Comparison of ENCODE assay signal across 28 cellular contexts in genomic region chr17:66152756-66153155, GRCh38. TPM values are rescaled to one million over a fixed set of nuclear protein-coding genes. Genes with fewer than 3 reads are reported as not detected.
DNase-seq lines count a peak whose midpoint lies in the region; ATAC-seq and TF ChIP-seq lines count a peak whose summit lies in the region.
"Had no signal": no experiment of that assay in that cellular context is flagged by ENCODE, and none has a peak within 500 bp of the region (broad histone marks: within the 10 kb centered on the region; RNA-seq: fewer than 3 reads in every experiment).

No MANE protein-coding gene starts in this region.

- ATAC-seq in HG02852 (IDR thresholded peaks at IDR 0.05; ENCODE audit: unreplicated experiment) = no peak
- no peak for ATAC-seq in Right ventricle myocardium inferior
- ATAC-seq in HG02571 (IDR thresholded peaks at IDR 0.05; ENCODE audit: unreplicated experiment) = no peak
- ATAC-seq: activated T-helper 17 cell treated with anti-CD3 and anti-CD28 coated beads, Interleukin-2, amount 50 U/mL, for 72 hours; GM23338; heart right ventricle; natural killer cell treated with Interleukin-12 subunit alpha and Interleukin-12 subunit beta and Interleukin-15 and Interleukin-18, amount 100 ng/mL, for 72 hours; stimulated activated naive B cell treated with anti-CD40 and anti-IgM and Interleukin-4, amounts not matched to agents 10 μg/mL and 1 μg/mL and 100 μg/mL, for 72 hours had no signal

- TF ChIP-seq CTCF in fibroblast of pulmonary artery (IDR thresholded peaks at IDR 0.05; ENCODE audit: low read length, missing control alignments) = no peak

- peak; percentile 61 for DNase-seq in ELR (ENCODE audit: low read depth)
- DNase-seq in RPMI7951 (ENCODE audit: low read depth) = peak; percentile 36
- DNase-seq in fibroblast of pulmonary artery (ENCODE audit: low read depth) = peak; percentile 10
- DNase-seq in non-pigmented ciliary epithelial cell (ENCODE audit: low read depth) = peak; percentile 19
- DNase-seq in Right ventricle myocardium inferior (ENCODE audit: missing footprints) = no peak
- no peak for DNase-seq in HuH-7.5 (ENCODE audit: low spot score)
- DNase-seq: activated CD4-positive, alpha-beta T cell treated with anti-CD3 and anti-CD28 coated beads for 48 hours; activated naive CD4-positive, alpha-beta T cell treated with anti-CD3 and anti-CD28 coated beads, Interleukin-2, amount 10 ng/mL, durations not matched to agents 7 days and 5 days; adrenal gland; COR-L47; GDM1; heart right ventricle; kidney; midbrain; NCI-H2107; NCI-H345; NCI-H748 treated with DMSO at 0.1 percent for 48 hours; stimulated activated naive B cell treated with anti-CD40 and anti-IgM and Interleukin-4, amounts not matched to agents 10 μg/mL and 1 μg/mL and 100 μg/mL, for 72 hours; upper lobe of left lung; WERI-Rb-1 had no signal

- intact Hi-C loops in Right ventricle myocardium inferior (cut with DNase I) = no loop called here

- H3K4me3 ChIP-seq in fibroblast of pulmonary artery (replicated peaks; ENCODE audit: low read depth, low read length) = no peak overlapping the region
- H3K4me3 ChIP-seq: adrenal gland, breast epithelium, GM23338, heart right ventricle, skin epidermis, suprapubic skin, upper lobe of left lung had no signal

RNA-seq across cellular contexts. Expression of gene CEP112, which starts 39.2 kb away (rescaled TPM):
- total RNA-seq in RPMI7951 (2014; rRNA removed; shearing (Covaris generic)) = 3.1 and 5.9 TPM in 2 replicates
- total RNA-seq in Right ventricle myocardium inferior = 26.0 TPM

Comparison
In these comparisons a context has a peak if more than half of its experiments do, and no peak if none do; other contexts are left out.
1. DNase-seq: peak in ELR (single experiment), RPMI7951 (single experiment), fibroblast of pulmonary artery (single experiment) and non-pigmented ciliary epithelial cell (single experiment); none in Right ventricle myocardium inferior (single experiment) and HuH-7.5 (single experiment).